1 cellular context compared by ENCODE assay signal in the genomic region with DNA sequence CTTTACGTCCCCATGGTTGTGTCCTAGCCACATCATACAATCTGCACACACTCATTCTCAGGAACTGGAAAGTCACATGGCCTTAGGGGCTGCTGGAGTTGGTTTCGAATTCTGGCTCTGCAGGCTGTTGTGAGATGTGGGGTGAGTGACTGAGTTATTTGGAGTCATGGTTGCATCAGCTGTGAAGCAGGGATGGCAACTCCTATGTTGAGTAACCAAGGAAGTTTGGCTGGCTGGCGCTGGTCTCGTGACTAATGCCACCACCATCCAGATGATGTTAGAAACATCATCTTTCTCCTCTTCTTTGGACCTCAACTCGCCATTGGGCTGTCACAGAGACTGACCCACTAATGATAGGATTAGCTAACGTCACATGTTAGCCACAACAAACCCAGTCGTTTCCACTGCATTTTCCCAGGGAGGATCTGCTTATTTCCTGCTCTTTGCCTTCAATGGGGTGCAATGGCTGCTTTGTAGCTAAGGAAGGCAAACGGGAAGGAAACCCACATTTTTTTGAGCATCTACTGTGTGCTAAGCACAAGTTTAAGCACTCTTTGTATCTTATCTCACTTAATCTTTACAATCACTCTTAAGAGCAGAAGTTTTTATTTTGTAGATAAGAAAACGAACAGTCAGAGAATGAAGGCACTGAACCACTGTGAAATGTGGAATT.
A peak's percentile ranks its signal among the peaks of the same experiment; 100 is the strongest.
TF ChIP-seq lines count a peak whose summit lies in the region.

No MANE protein-coding gene starts in this region.

TF ChIP-seq in SK-N-SH, 30 proteins besides CTCF, POLR2A, EP300 and RAD21 (continued from another document):
- TF ChIP-seq ZBTB33 (IDR thresholded peaks at IDR 0.05; ENCODE audit: borderline replicate concordance, low read depth) (no peak), RFX5 (IDR thresholded peaks at IDR 0.05; ENCODE audit: low read length) (no peak), SMC3 (IDR thresholded peaks at IDR 0.05; ENCODE audit: low read depth, low read length) (no peak), SIN3A (IDR thresholded peaks at IDR 0.05; ENCODE audit: borderline replicate concordance, low read depth, low read length) (peak; percentile 47; the same call in 1 of the 2 replicates), FOSL2 (IDR thresholded peaks at IDR 0.05; ENCODE audit: borderline replicate concordance, low read depth) (peak; percentile 80), GATA2 (CRISPR knock-in tag; IDR thresholded peaks at IDR 0.05) (no peak), FOXJ3 (CRISPR knock-in tag; IDR thresholded peaks at IDR 0.05) (no peak), RCOR1 (IDR thresholded peaks at IDR 0.05; ENCODE audit: low read length) (no peak), RXRA (IDR thresholded peaks at IDR 0.05; ENCODE audit: borderline replicate concordance, low read depth) (no peak), JUND (IDR thresholded peaks at IDR 0.05) (peak; percentile 83), GABPA (IDR thresholded peaks at IDR 0.05; ENCODE audit: low read depth) (no peak), POLR2AphosphoS5 (IDR thresholded peaks at IDR 0.05; ENCODE audit: low read depth, low read length) (no peak)
- TF ChIP-seq, protein P1, sequence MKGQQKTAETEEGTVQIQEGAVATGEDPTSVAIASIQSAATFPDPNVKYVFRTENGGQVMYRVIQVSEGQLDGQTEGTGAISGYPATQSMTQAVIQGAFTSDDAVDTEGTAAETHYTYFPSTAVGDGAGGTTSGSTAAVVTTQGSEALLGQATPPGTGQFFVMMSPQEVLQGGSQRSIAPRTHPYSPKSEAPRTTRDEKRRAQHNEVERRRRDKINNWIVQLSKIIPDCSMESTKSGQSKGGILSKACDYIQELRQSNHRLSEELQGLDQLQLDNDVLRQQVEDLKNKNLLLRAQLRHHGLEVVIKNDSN (IDR thresholded peaks at IDR 0.05; ENCODE audit: borderline replicate concordance, low read depth) = peak; percentile 71
